In genomic region chr1:169711469-169712308, GRCh38 we compare ENCODE assay signal across 8 cellular contexts. TPM values are rescaled to one million over a fixed set of nuclear protein-coding genes. Genes with fewer than 3 reads are reported as not detected.
DNase-seq lines count a peak whose midpoint lies in the region; ATAC-seq, FAIRE-seq and TF ChIP-seq lines count a peak whose summit lies in the region.

TSS of gene SELL (minus strand) at chr1:169711620. CDS start at chr1:169711498, 122 bp downstream.

- H3K23me2 ChIP-seq in H1 (ENCODE audit: low read depth, low read length) = no peaks in the 10 kb centered on the region; the same call in 1 of the 2 replicates

- TF ChIP-seq POLR2A in H1 (IDR thresholded peaks at IDR 0.05; ENCODE audit: control extremely low read depth in 1 of 2, low read depth in 2 of 2, low read length in 2 of 2) = no peak

- no peak within 1 kb of the TSS for H3K23ac ChIP-seq in H1 (ENCODE audit: insufficient read length)

- H3K4me3 ChIP-seq in H1 (ENCODE audit: extremely low read depth in 1 of 4, insufficient read depth in 2 of 4, low read depth in 3 of 4, low read length in 4 of 4) = peak within 1 kb of the TSS in 1 of 4 experiments; percentile 40; a peak in 2 of 8 replicates

- H4K5ac ChIP-seq in H1 (ENCODE audit: insufficient read length, low read depth, low read length) = no peak within 1 kb of the TSS

- H4K8ac ChIP-seq in H1 (ENCODE audit: extremely low read depth, insufficient read depth, low read length) = no peak within 1 kb of the TSS

- no peak within 1 kb of the TSS for H2BK12ac ChIP-seq in H1 (ENCODE audit: low read depth, low read length)

- no peaks in the 10 kb centered on the region for H3K79me1 ChIP-seq in H1 (ENCODE audit: low read depth, low read length)

- CTCF ChIA-PET in H1 (lab: Charles Lee; ENCODE audit: partially characterized antibody) = interaction anchor here (0.6 to 4.7 kb wide), 44 partner anchors 9 to 840 kb away, joined by 3 to 45 read pairs (median 4); partner anchors contain the start of genes F5 and SELE

- H4K91ac ChIP-seq in H1 (replicated peaks; ENCODE audit: insufficient read length, low read length) = no peak within 1 kb of the TSS

- no peak for TF ChIP-seq EP300 in H1 (IDR thresholded peaks at IDR 0.05; ENCODE audit: borderline replicate concordance in 1 of 2, low read depth in 2 of 2, low read length in 2 of 2)

- WGBS in H1 (ENCODE audit: extremely low coverage in 1 of 2, insufficient coverage in 1 of 2, insufficient read length in 1 of 2, insufficient replicate concordance in 2 of 2, low coverage in 1 of 2, low lambda C conversion rate in 2 of 2, missing lambda C conversion rate in 1 of 2), 2 experiments = 32% methylated on average over 6 of the region's 6 CpGs; no CpG with 5 or more reads in 1 of the 2 experiments

- no peak within 1 kb of the TSS for H2BK15ac ChIP-seq in H1 (ENCODE audit: low read length)

- peak; percentile 88 to 93 for TF ChIP-seq RAD21 in H1 (IDR thresholded peaks at IDR 0.05 in 1 of 2, conservative IDR thresholded peaks at IDR 0.05 in 1 of 2; ENCODE audit: low read depth in 2 of 2, low read length in 2 of 2)

- DNase-seq in CMK (ENCODE audit: low read depth) (peak; percentile 78), NCI-H748 (lab: John Stamatoyannopoulos, UW; ENCODE audit: unreplicated experiment) (peak; percentile 39), H1 (ENCODE audit: low read depth in 1 of 2, low spot score in 2 of 2) (peak; percentile 15 to 65), mesenteric fat pad (ENCODE audit: low spot score) (no peak)
- DNase-seq in activated CD4-positive, alpha-beta T cell treated with anti-CD3 and anti-CD28 coated beads, Interleukin-2, amount 50 U/mL, for 4 hours = peak; percentile 68 to 69
- DNase-seq in stimulated activated CD8-positive, alpha-beta memory T cell treated with anti-CD3 and anti-CD28 coated beads, Interleukin-4, amount 100 ng/mL, for 48 hours = peak; percentile 78

- H4K20me1 ChIP-seq in H1 (replicated peaks in 1 of 2; ENCODE audit: control insufficient read depth in 1 of 2, insufficient read depth in 2 of 2, low read length in 2 of 2) = no peaks in the 10 kb centered on the region

- H2AK5ac ChIP-seq in H1 (ENCODE audit: low read depth, low read length) = no peak within 1 kb of the TSS

- H2BK5ac ChIP-seq in H1 (ENCODE audit: low read depth, low read length) = no peak within 1 kb of the TSS; the same call in 1 of the 2 replicates

- H3K27ac ChIP-seq in H1 (ENCODE audit: low read depth, low read length) = no peak within 1 kb of the TSS

- H2BK20ac ChIP-seq in H1 (ENCODE audit: low read length) = no peak within 1 kb of the TSS

- no peak within 1 kb of the TSS for H3K18ac ChIP-seq in H1 (ENCODE audit: extremely low read depth, low read length)

- POLR2A ChIA-PET in H1 (lab: Charles Lee; ENCODE audit: partially characterized antibody) = no interaction called here

- H2BK120ac ChIP-seq in H1 (replicated peaks; ENCODE audit: low read depth, low read length) = no peak within 1 kb of the TSS

- TF ChIP-seq CTCF in H1 (IDR thresholded peaks at IDR 0.05; ENCODE audit: control extremely low read depth in 1 of 3, insufficient read depth in 1 of 3, low read depth in 1 of 3, low read length in 3 of 3) = peak; percentile 71 to 86 (median 86)

- H3K56ac ChIP-seq in H1 (replicated peaks; ENCODE audit: insufficient read length, low read depth, low read length) = no peak within 1 kb of the TSS

- H3K79me2 ChIP-seq in H1 (ENCODE audit: control insufficient read depth in 1 of 2, insufficient read depth in 2 of 2, low read length in 2 of 2) = no peaks in the 10 kb centered on the region

- FAIRE-seq in H1 (lab: Jason Lieb, UNC) = peak; percentile 93

- peak within 1 kb of the TSS; percentile 96; the same call in 1 of the 2 replicates for H2AFZ ChIP-seq in H1 (ENCODE audit: low read length)

- no peaks in the 10 kb centered on the region for H3K9me3 ChIP-seq in H1 (ENCODE audit: insufficient read depth in 2 of 2, low read depth in 1 of 2, low read length in 1 of 2)

- H3K4me1 ChIP-seq in H1 (replicated peaks in 1 of 4; ENCODE audit: control insufficient read depth in 3 of 4, insufficient read depth in 4 of 4, low read length in 3 of 4) = peaks cover 0 to 2% (median 0%) of the 10 kb centered on the region in 4 experiments; a peak in 1 of 7 replicates

- H3K4me2 ChIP-seq in H1 (ENCODE audit: insufficient read depth in 1 of 2, low read depth in 2 of 2, low read length in 2 of 2) = peak within 1 kb of the TSS in 1 of 2 experiments; percentile 40; a peak in 3 of 4 replicates

- H3K27me3 ChIP-seq in H1 (replicated peaks in 1 of 4; ENCODE audit: control insufficient read depth in 3 of 4, extremely low read depth in 1 of 4, insufficient read depth in 3 of 4, low read length in 3 of 4) = no peaks in the 10 kb centered on the region

- no peak within 1 kb of the TSS for H3K9ac ChIP-seq in H1 (replicated peaks in 1 of 4; ENCODE audit: extremely low read depth in 1 of 4, low read depth in 3 of 4, low read length in 3 of 4)

- ATAC-seq in GM19324 (IDR thresholded peaks at IDR 0.05; ENCODE audit: low FRiP score, unreplicated experiment) (peak; percentile 82), HG03442 (IDR thresholded peaks at IDR 0.05; ENCODE audit: unreplicated experiment) (peak; percentile 63)

- H3K4ac ChIP-seq in H1 (replicated peaks; ENCODE audit: insufficient read length, low read depth, low read length) = no peak within 1 kb of the TSS

- H3K36me3 ChIP-seq in H1 (ENCODE audit: control insufficient read depth in 2 of 4, insufficient read depth in 4 of 4, low read length in 3 of 4) = no peaks in the 10 kb centered on the region

- H3K14ac ChIP-seq in H1 (ENCODE audit: insufficient read length) = no peak within 1 kb of the TSS

TF ChIP-seq in H1, 55 proteins besides CTCF, POLR2A, EP300 and RAD21:
- no peak for TF ChIP-seq RNF2 (IDR thresholded peaks at IDR 0.05; ENCODE audit: borderline replicate concordance, low read depth, low read length, missing control alignments, poor library complexity, severe bottlenecking)
- TF ChIP-seq KDM4A (IDR thresholded peaks at IDR 0.05; ENCODE audit: low read depth, low read length, severe bottlenecking) = no peak
- TF ChIP-seq PHF8 (conservative IDR thresholded peaks at IDR 0.05; ENCODE audit: low read depth, low read length) = no peak
- no peak for TF ChIP-seq KDM5A (IDR thresholded peaks at IDR 0.05; ENCODE audit: low read length)
- no peak for TF ChIP-seq POU5F1 (IDR thresholded peaks at IDR 0.05; ENCODE audit: low read depth, low read length)
- TF ChIP-seq RBBP5 (IDR thresholded peaks at IDR 0.05; ENCODE audit: borderline replicate concordance, low read depth, low read length) = no peak

RNA-seq across cellular contexts. Expression of gene SELL, which starts in this region (rescaled TPM):
- not detected in 2 replicates for total RNA-seq in H1 (2021; fragmentation: NEBNext Ultra II Directional; extraction: Animal tissue kit (Norgen Biotek cat#: 25700))
- not detected in 2 replicates for polyA plus RNA-seq in H1 (2011; rRNA removed)
- 0.04 TPM for polyA plus RNA-seq in H1 (2011; cell fraction: cytosol; rRNA removed)
- not detected for polyA plus RNA-seq in H1 (2011; cell fraction: nucleus; rRNA removed)
- not detected in 4 replicates for polyA plus RNA-seq in H1 (2012, experiment 1 of 2)
- not detected for polyA plus RNA-seq in H1 (2012, experiment 2 of 2)
- polyA plus RNA-seq in H1 (2013, experiment 1 of 2) = 0.10 TPM
- polyA plus RNA-seq in H1 (2013, experiment 2 of 2) = 0.11 TPM
- not detected in 2 replicates for polyA minus RNA-seq in H1 (2011; rRNA and poly(A)+ RNA removed)
- not detected for polyA minus RNA-seq in H1 (2011; cell fraction: cytosol; rRNA and poly(A)+ RNA removed)
- polyA minus RNA-seq in H1 (2011; cell fraction: nucleus; rRNA and poly(A)+ RNA removed) = not detected
- total RNA-seq in mesenteric fat pad = 23.0 TPM

Comparison
In these comparisons a context has a peak if more than half of its experiments do, and no peak if none do; other contexts are left out.
1. RNA of gene SELL (total RNA-seq): 23.0 TPM in mesenteric fat pad (single experiment); not detected in H1; every median in the first group is over 10 times any median in the second.
2. Peak in DNase-seq in H1; RNA of the gene not detected or under 1 TPM.